9 cellular contexts compared by ENCODE assay signal in genomic region chr6:17042422-17043147, GRCh38. TPM values are rescaled to one million over a fixed set of nuclear protein-coding genes. Genes with fewer than 3 reads are reported as not detected.
DNase-seq lines count a peak whose midpoint lies in the region; ATAC-seq, FAIRE-seq and TF ChIP-seq lines count a peak whose summit lies in the region.
"Had no signal": no experiment of that assay in that cellular context is flagged by ENCODE, and none has a peak within 500 bp of the region (broad histone marks: within the 10 kb centered on the region; RNA-seq: fewer than 3 reads in every experiment).

No MANE protein-coding gene starts in this region.

- no peaks in the 10 kb centered on the region for H3K27me3 ChIP-seq in cardiac muscle cell
- H3K27me3 ChIP-seq in right atrium auricular region: no peaks in the 10 kb centered on the region
- no peaks in the 10 kb centered on the region for H3K27me3 ChIP-seq in kidney epithelial cell (ENCODE audit: control insufficient read depth, insufficient read depth, low read length)
- no peaks in the 10 kb centered on the region for H3K27me3 ChIP-seq in tibial nerve

- no peak for TF ChIP-seq EP300 in tibial nerve (IDR thresholded peaks at IDR 0.05)

- H3K9me3 ChIP-seq in cardiac muscle cell (ENCODE audit: low read depth) (no peaks in the 10 kb centered on the region), right atrium auricular region (no peaks in the 10 kb centered on the region), tibial nerve (no peaks in the 10 kb centered on the region)

- ATAC-seq in HG03354 (IDR thresholded peaks at IDR 0.05; ENCODE audit: poor library complexity, severe bottlenecking, unreplicated experiment): no peak

- TF ChIP-seq POLR2A in tibial nerve (IDR thresholded peaks at IDR 0.05): no peak

- H3K4me3 ChIP-seq in cardiac muscle cell (no peak overlapping the region), right atrium auricular region (no peak overlapping the region), kidney epithelial cell (ENCODE audit: low read depth, low read length) (no peak overlapping the region), tibial nerve (no peak overlapping the region)

- 6 to 13% methylated on average over 5 of the region's 5 CpGs for WGBS in tibial nerve, 2 donors

- FAIRE-seq in urothelium cell line (lab: Jason Lieb, UNC): no peak

- DNase-seq in cardiac muscle cell (ENCODE audit: low read depth in 1 of 2, low spot score in 1 of 2) (peak; percentile 41 to 66), right atrium auricular region (ENCODE audit: low spot score) (no peak), caudate nucleus (lab: John Stamatoyannopoulos, UW) (peak in 38 of 61 donors; percentile 4 to 68 (median 25)), kidney epithelial cell (ENCODE audit: low read depth) (peak; percentile 65), urothelium cell line (ENCODE audit: low spot score) (peak; percentile 56), tibial nerve (ENCODE audit: low spot score in 2 of 2) (no peak), KG1 (lab: John Stamatoyannopoulos, UW) (no peak)
- DNase-seq: activated CD4-positive, alpha-beta T cell treated with anti-CD3 and anti-CD28 coated beads, Interleukin-2, amount 50 U/mL, for 48 hours had no signal

- H3K36me3 ChIP-seq in cardiac muscle cell (no peaks in the 10 kb centered on the region), right atrium auricular region (no peaks in the 10 kb centered on the region), kidney epithelial cell (ENCODE audit: control insufficient read depth, insufficient read depth, low read length) (no peaks in the 10 kb centered on the region), tibial nerve (no peaks in the 10 kb centered on the region)

- TF ChIP-seq CTCF in cardiac muscle cell (IDR thresholded peaks at IDR 0.05; ENCODE audit: low read depth, low read length): peak; percentile 41
- peak in 1 of 2 donors; percentile 36 for TF ChIP-seq CTCF in right atrium auricular region (IDR thresholded peaks at IDR 0.05)
- TF ChIP-seq CTCF in kidney epithelial cell (IDR thresholded peaks at IDR 0.05; ENCODE audit: insufficient read depth, low read length, poor library complexity, severe bottlenecking): peak; percentile 41
- TF ChIP-seq CTCF in tibial nerve (IDR thresholded peaks at IDR 0.05): no peak

- H3K27ac ChIP-seq in cardiac muscle cell (no peak overlapping the region), right atrium auricular region (no peak overlapping the region), caudate nucleus (ENCODE audit: low read depth, low read length) (no peak overlapping the region), tibial nerve (no peak overlapping the region)

- H3K4me1 ChIP-seq in cardiac muscle cell (ENCODE audit: low read depth) (no peaks in the 10 kb centered on the region), right atrium auricular region (peaks cover 0 to 17% of the 10 kb centered on the region in 2 donors), tibial nerve (peaks cover 0 to 7% (median 3%) of the 10 kb centered on the region in 4 donors)

RNA-seq across cellular contexts. Expression of gene STMND1, which starts 59.3 kb away (rescaled TPM):
- total RNA-seq in cardiac muscle cell: not detected in 2 replicates
- polyA plus RNA-seq in cardiac muscle cell: not detected in 2 replicates
- total RNA-seq in right atrium auricular region: not detected
- total RNA-seq in kidney epithelial cell: 0.07 TPM in 1 of 2 replicates, not detected in the other
- total RNA-seq in tibial nerve: not detected

Comparison
In these comparisons a context has a peak if more than half of its experiments do, and no peak if none do; other contexts are left out.
1. DNase-seq: peak in cardiac muscle cell (2 of 2), caudate nucleus (38 of 61), kidney epithelial cell (single experiment) and urothelium cell line (single experiment); none in right atrium auricular region (single experiment), tibial nerve (0 of 2) and KG1 (single experiment).
2. CTCF ChIP-seq: peak in cardiac muscle cell (single experiment) and kidney epithelial cell (single experiment); none in tibial nerve (0 of 5).